Comparison of ENCODE assay signal across 15 cellular contexts in genomic region chr1:226645279-226645976, GRCh38.
DNase-seq lines count a peak whose midpoint lies in the region; ATAC-seq, FAIRE-seq and TF ChIP-seq lines count a peak whose summit lies in the region.
"Had no signal": no experiment of that assay in that cellular context is flagged by ENCODE, and none has a peak within 500 bp of the region (broad histone marks: within the 10 kb centered on the region; RNA-seq: fewer than 3 reads in every experiment).

No MANE protein-coding gene starts in this region.

- H3K36me3 ChIP-seq in BLaER1 treated with 17β-estradiol and CSF1 and Interleukin-3, amounts not matched to agents 10 nM and 100 nM, result peaks cover 25 to 50% (median 39%) of the 10 kb centered on the region in 11 experiments; a peak in 21 of 22 replicates
- H3K36me3 ChIP-seq in OCI-LY1 (ENCODE audit: insufficient read depth, low read length), result peaks cover 72% of the 10 kb centered on the region
- H3K36me3 ChIP-seq in prostate gland, result peaks cover 3 to 15% of the 10 kb centered on the region in 2 donors
- H3K36me3 ChIP-seq: cardiac muscle cell had no signal

- H3K4me1 ChIP-seq in BLaER1 treated with 17β-estradiol and CSF1 and Interleukin-3, amounts not matched to agents 10 nM and 100 nM, result peaks cover 57 to 71% (median 66%) of the 10 kb centered on the region in 10 experiments
- H3K4me1 ChIP-seq in OCI-LY1 (ENCODE audit: insufficient read depth, low read length, severe bottlenecking) (peaks cover 59% of the 10 kb centered on the region), prostate gland (replicated peaks) (peaks cover 16% of the 10 kb centered on the region)

- 80% methylated on average over 10 of the region's 10 CpGs for WGBS in prostate gland

- TF ChIP-seq CTCF in OCI-LY1 (IDR thresholded peaks at IDR 0.05; ENCODE audit: low read length), result no peak
- TF ChIP-seq CTCF in dorsolateral prefrontal cortex (IDR thresholded peaks at IDR 0.05 in 54 of 56, conservative IDR thresholded peaks at IDR 0.05 in 2 of 56; ENCODE audit: low read depth in 1 of 56, partially characterized antibody in 56 of 56), result no peak
- TF ChIP-seq CTCF in prostate gland (IDR thresholded peaks at IDR 0.05), result no peak

- peak in 2 of 10 donors; percentile 33 to 44 for DNase-seq in dorsolateral prefrontal cortex
- DNase-seq in prostate gland (ENCODE audit: low spot score), result no peak
- no peak for DNase-seq in HEK293T (ENCODE audit: extremely low spot score)
- no peak for DNase-seq in urothelium cell line (ENCODE audit: low spot score)
- no peak for DNase-seq in dermis blood vessel endothelial cell
- DNase-seq: KG1, NCI-H2081 treated with DMSO at 0.1 percent for 48 hours, nucleus accumbens, tibial artery had no signal

- H3K9me2 ChIP-seq in OCI-LY1 (ENCODE audit: low read depth, low read length), result no peaks in the 10 kb centered on the region

- intact Hi-C loops in dorsolateral prefrontal cortex (cut with DNase I), result no loop called here
- intact Hi-C loops in prostate gland (cut with DNase I), result no loop called here

- H3K4me2 ChIP-seq in BLaER1 treated with 17β-estradiol and CSF1 and Interleukin-3, amounts not matched to agents 10 nM and 100 nM, result peak overlapping the region; percentile 80 to 95 (median 91)
- H3K4me2 ChIP-seq in OCI-LY1 (ENCODE audit: low read length), result peak overlapping the region; percentile 40; the same call in 1 of the 2 replicates
- H3K4me2 ChIP-seq: GM23338 had no signal

- H3K79me2 ChIP-seq in OCI-LY1 (ENCODE audit: insufficient read depth, low read length), result no peaks in the 10 kb centered on the region

- POLR2A ChIA-PET in HEK293T (lab: Yijun Ruan, JAX), result no interaction called here

- H2AFZ ChIP-seq in OCI-LY1 (ENCODE audit: low read length), result no peak overlapping the region
- H2AFZ ChIP-seq: GM23338 had no signal

- no peaks in the 10 kb centered on the region for H3K9me3 ChIP-seq in BLaER1 treated with 17β-estradiol and CSF1 and Interleukin-3, amounts not matched to agents 10 nM and 100 nM (replicated peaks in 1 of 11)
- H3K9me3 ChIP-seq in OCI-LY1 (ENCODE audit: low read length), result no peaks in the 10 kb centered on the region
- no peaks in the 10 kb centered on the region for H3K9me3 ChIP-seq in prostate gland
- H3K9me3 ChIP-seq: tibial artery had no signal

- no peak for ATAC-seq in HG02678 (IDR thresholded peaks at IDR 0.05; ENCODE audit: unreplicated experiment)
- ATAC-seq: GM23338 had no signal

- TF ChIP-seq POLR2A in prostate gland (IDR thresholded peaks at IDR 0.05), result no peak

- CTCF ChIA-PET in HEK293T (lab: Yijun Ruan, JAX), result no interaction called here

- H3K9ac ChIP-seq in BLaER1 treated with 17β-estradiol and CSF1 and Interleukin-3, amounts not matched to agents 10 nM and 100 nM, result peak overlapping the region in 6 of 11 experiments; percentile 7 to 45 (median 30); a peak in 5 of 22 replicates
- peak overlapping the region; percentile 7; the same call in 1 of the 2 replicates for H3K9ac ChIP-seq in OCI-LY1 (ENCODE audit: low read length)

- H3K4me3 ChIP-seq in BLaER1 treated with 17β-estradiol and CSF1 and Interleukin-3, amounts not matched to agents 10 nM and 100 nM, result peak overlapping the region in 1 of 10 experiments; percentile 6; a peak in 1 of 20 replicates
- H3K4me3 ChIP-seq in OCI-LY1 (ENCODE audit: low read depth, low read length, poor library complexity, severe bottlenecking) (no peak overlapping the region), dorsolateral prefrontal cortex (no peak overlapping the region), prostate gland (no peak overlapping the region)
- H3K4me3 ChIP-seq: cardiac muscle cell, GM23338, tibial artery had no signal

- H3K27me3 ChIP-seq in BLaER1 treated with 17β-estradiol and CSF1 and Interleukin-3, amounts not matched to agents 10 nM and 100 nM, result no peaks in the 10 kb centered on the region
- no peaks in the 10 kb centered on the region for H3K27me3 ChIP-seq in OCI-LY1 (ENCODE audit: insufficient read depth, low read length)
- no peaks in the 10 kb centered on the region for H3K27me3 ChIP-seq in dorsolateral prefrontal cortex
- H3K27me3 ChIP-seq in prostate gland (replicated peaks; ENCODE audit: insufficient read depth), result no peaks in the 10 kb centered on the region
- H3K27me3 ChIP-seq: cardiac muscle cell, tibial artery had no signal

- FAIRE-seq in urothelium cell line (lab: Jason Lieb, UNC), result no peak

- peak overlapping the region in 5 of 11 experiments; percentile 1 to 76 (median 17); a peak in 7 of 22 replicates for H3K27ac ChIP-seq in BLaER1 treated with 17β-estradiol and CSF1 and Interleukin-3, amounts not matched to agents 10 nM and 100 nM
- peak overlapping the region; percentile 81 for H3K27ac ChIP-seq in OCI-LY1 (ENCODE audit: low read depth, low read length, poor library complexity, severe bottlenecking)
- peak overlapping the region in 54 of 59 donors; percentile 9 to 87 (median 66) for H3K27ac ChIP-seq in dorsolateral prefrontal cortex
- H3K27ac ChIP-seq in prostate gland, result peak overlapping the region; percentile 51 to 63
- H3K27ac ChIP-seq: C4-2B, cardiac muscle cell, tibial artery had no signal

- H4K20me1 ChIP-seq in BLaER1 treated with 17β-estradiol and CSF1 and Interleukin-3, amounts not matched to agents 10 nM and 100 nM, result peaks cover 8 to 79% (median 26%) of the 10 kb centered on the region in 11 experiments; a peak in 17 of 22 replicates
- H4K20me1 ChIP-seq in OCI-LY1 (ENCODE audit: insufficient read depth, low read length), result no peaks in the 10 kb centered on the region

- H3F3A ChIP-seq in OCI-LY1 (ENCODE audit: insufficient read depth, low read length), result no peaks in the 10 kb centered on the region

TF ChIP-seq in HEK293T, 16 proteins besides CTCF, POLR2A, EP300 and RAD21:
- TF ChIP-seq CTBP1 (IDR thresholded peaks at IDR 0.05; ENCODE audit: borderline replicate concordance) (no peak), HDGF (IDR thresholded peaks at IDR 0.05; ENCODE audit: borderline replicate concordance) (no peak), ARNT (IDR thresholded peaks at IDR 0.05) (no peak), L3MBTL2 (conservative IDR thresholded peaks at IDR 0.05) (no peak), ZNF384 (IDR thresholded peaks at IDR 0.05) (no peak), NFRKB (IDR thresholded peaks at IDR 0.05) (no peak), BHLHE40 (IDR thresholded peaks at IDR 0.05; ENCODE audit: borderline replicate concordance) (no peak), SP1 (IDR thresholded peaks at IDR 0.05) (no peak), PKNOX1 (IDR thresholded peaks at IDR 0.05) (no peak), SUZ12 (IDR thresholded peaks at IDR 0.05) (no peak), FOXK2 (IDR thresholded peaks at IDR 0.05) (no peak), FOXA1 (IDR thresholded peaks at IDR 0.05) (no peak), FOXM1 (IDR thresholded peaks at IDR 0.05; ENCODE audit: borderline replicate concordance) (no peak), TARDBP (IDR thresholded peaks at IDR 0.05) (no peak)
